8 cellular contexts compared by ENCODE assay signal in genomic region chr7:157011333-157012112, GRCh38. TPM values are rescaled to one million over a fixed set of nuclear protein-coding genes. Genes with fewer than 3 reads are reported as not detected.
DNase-seq lines count a peak whose midpoint lies in the region; ATAC-seq and TF ChIP-seq lines count a peak whose summit lies in the region.

No MANE protein-coding gene starts in this region.

- no peaks in the 10 kb centered on the region for H3K9me3 ChIP-seq in cardiac muscle cell (ENCODE audit: low read depth)
- H3K9me3 ChIP-seq in esophagus muscularis mucosa = no peaks in the 10 kb centered on the region
- no peaks in the 10 kb centered on the region for H3K9me3 ChIP-seq in upper lobe of left lung

- ATAC-seq in upper lobe of left lung (ENCODE audit: low FRiP score in 2 of 2) (no peak), HG02798 (IDR thresholded peaks at IDR 0.05; ENCODE audit: poor library complexity, unreplicated experiment) (no peak)

- no peak for TF ChIP-seq POLR2A in esophagus muscularis mucosa (IDR thresholded peaks at IDR 0.05; ENCODE audit: low read depth)
- TF ChIP-seq POLR2A in upper lobe of left lung (IDR thresholded peaks at IDR 0.05) = no peak

- H3K36me3 ChIP-seq in cardiac muscle cell (no peaks in the 10 kb centered on the region), esophagus muscularis mucosa (no peaks in the 10 kb centered on the region), upper lobe of left lung (no peaks in the 10 kb centered on the region)

- DNase-seq in cardiac muscle cell (ENCODE audit: low read depth in 1 of 2, low spot score in 1 of 2) (no peak), cardiac septum (ENCODE audit: low spot score) (no peak), NCI-H748 (lab: John Stamatoyannopoulos, UW; ENCODE audit: unreplicated experiment) (peak; percentile 92), esophagus muscularis mucosa (ENCODE audit: extremely low spot score) (no peak), upper lobe of left lung (peak in 1 of 2 donors; percentile 45), pons (ENCODE audit: low spot score) (no peak), NCI-H226 (no peak)

- H3K4me3 ChIP-seq in cardiac muscle cell (peak overlapping the region; percentile 48), esophagus muscularis mucosa (peak overlapping the region; percentile 54 to 63 (median 56)), upper lobe of left lung (peak overlapping the region in 3 of 4 donors; percentile 49 to 71 (median 68))

- TF ChIP-seq EP300 in esophagus muscularis mucosa (IDR thresholded peaks at IDR 0.05) = no peak
- no peak for TF ChIP-seq EP300 in upper lobe of left lung (IDR thresholded peaks at IDR 0.05)

- no peak overlapping the region for H3K27ac ChIP-seq in cardiac muscle cell
- no peak overlapping the region for H3K27ac ChIP-seq in esophagus muscularis mucosa (replicated peaks in 1 of 4)
- no peak overlapping the region for H3K27ac ChIP-seq in upper lobe of left lung

- no peaks in the 10 kb centered on the region for H3K4me1 ChIP-seq in cardiac muscle cell (ENCODE audit: low read depth)
- peaks cover 6 to 33% (median 27%) of the 10 kb centered on the region in 4 donors for H3K4me1 ChIP-seq in esophagus muscularis mucosa
- H3K4me1 ChIP-seq in upper lobe of left lung = peaks cover 14 to 29% (median 24%) of the 10 kb centered on the region in 4 donors

- intact Hi-C loops in cardiac septum (cut with DNase I) (no loop called here), esophagus muscularis mucosa (cut with DNase I) (no loop called here)

- 1% methylated on average over 25 of the region's 37 CpGs for WGBS in esophagus muscularis mucosa
- 2 to 3% methylated on average over 28 to 33 of the region's 37 CpGs for WGBS in upper lobe of left lung, 2 donors

- H3K27me3 ChIP-seq in cardiac muscle cell (peaks cover 96% of the 10 kb centered on the region), esophagus muscularis mucosa (peaks cover 0 to 98% (median 67%) of the 10 kb centered on the region in 4 donors), upper lobe of left lung (peaks cover 0 to 75% (median 44%) of the 10 kb centered on the region in 4 donors)

- TF ChIP-seq CTCF in cardiac muscle cell (IDR thresholded peaks at IDR 0.05; ENCODE audit: low read depth, low read length) = no peak
- no peak for TF ChIP-seq CTCF in esophagus muscularis mucosa (IDR thresholded peaks at IDR 0.05)
- no peak for TF ChIP-seq CTCF in upper lobe of left lung (IDR thresholded peaks at IDR 0.05)

RNA-seq across cellular contexts. Expression of gene MNX1, which starts 1.1 kb away (rescaled TPM):
- 0.56 and 0.77 TPM in 2 replicates for total RNA-seq in cardiac muscle cell
- polyA plus RNA-seq in cardiac muscle cell = 0.31 and 0.35 TPM in 2 replicates
- not detected for total RNA-seq in cardiac septum
- not detected for total RNA-seq in esophagus muscularis mucosa
- 1 to 10 TPM in 1 of 6 donors, under 1 TPM in 2, not detected in 3; 0.46 to 1.5 (median 0.98) TPM for total RNA-seq in upper lobe of left lung
